Comparison of ENCODE assay signal across 2 cellular contexts in the genomic region with DNA sequence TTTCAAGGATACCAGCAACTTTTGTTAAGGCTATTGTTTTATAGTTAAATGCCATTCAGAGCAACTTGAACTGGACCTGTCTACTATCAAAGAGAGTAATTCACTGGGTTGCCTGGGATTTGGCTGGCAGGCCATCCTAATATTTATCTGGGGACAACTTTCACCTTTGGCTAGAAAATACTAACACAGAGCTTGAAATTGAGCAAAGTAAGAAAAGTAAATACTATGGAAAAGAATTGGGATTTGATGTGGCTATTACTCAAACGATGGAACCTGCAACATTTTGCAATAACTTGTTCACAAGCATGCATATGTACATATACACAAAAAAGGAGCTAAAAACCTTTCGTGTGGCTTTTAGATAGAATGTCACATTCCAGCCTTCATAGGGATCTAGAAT.
TF ChIP-seq lines count a peak whose summit lies in the region.

No MANE protein-coding gene starts in this region.

TF ChIP-seq in WTC11, 78 proteins besides CTCF, POLR2A, EP300 and RAD21 (continued from another document):
- TF ChIP-seq E2F4 (CRISPR knock-in tag; IDR thresholded peaks at IDR 0.05; ENCODE audit: borderline replicate concordance, low read depth) (no peak), MXD4 (CRISPR knock-in tag; IDR thresholded peaks at IDR 0.05; ENCODE audit: borderline replicate concordance) (no peak)

TF ChIP-seq in liver, 16 proteins besides CTCF, POLR2A, EP300 and RAD21 (continued from another document):
- TF ChIP-seq, protein P1, sequence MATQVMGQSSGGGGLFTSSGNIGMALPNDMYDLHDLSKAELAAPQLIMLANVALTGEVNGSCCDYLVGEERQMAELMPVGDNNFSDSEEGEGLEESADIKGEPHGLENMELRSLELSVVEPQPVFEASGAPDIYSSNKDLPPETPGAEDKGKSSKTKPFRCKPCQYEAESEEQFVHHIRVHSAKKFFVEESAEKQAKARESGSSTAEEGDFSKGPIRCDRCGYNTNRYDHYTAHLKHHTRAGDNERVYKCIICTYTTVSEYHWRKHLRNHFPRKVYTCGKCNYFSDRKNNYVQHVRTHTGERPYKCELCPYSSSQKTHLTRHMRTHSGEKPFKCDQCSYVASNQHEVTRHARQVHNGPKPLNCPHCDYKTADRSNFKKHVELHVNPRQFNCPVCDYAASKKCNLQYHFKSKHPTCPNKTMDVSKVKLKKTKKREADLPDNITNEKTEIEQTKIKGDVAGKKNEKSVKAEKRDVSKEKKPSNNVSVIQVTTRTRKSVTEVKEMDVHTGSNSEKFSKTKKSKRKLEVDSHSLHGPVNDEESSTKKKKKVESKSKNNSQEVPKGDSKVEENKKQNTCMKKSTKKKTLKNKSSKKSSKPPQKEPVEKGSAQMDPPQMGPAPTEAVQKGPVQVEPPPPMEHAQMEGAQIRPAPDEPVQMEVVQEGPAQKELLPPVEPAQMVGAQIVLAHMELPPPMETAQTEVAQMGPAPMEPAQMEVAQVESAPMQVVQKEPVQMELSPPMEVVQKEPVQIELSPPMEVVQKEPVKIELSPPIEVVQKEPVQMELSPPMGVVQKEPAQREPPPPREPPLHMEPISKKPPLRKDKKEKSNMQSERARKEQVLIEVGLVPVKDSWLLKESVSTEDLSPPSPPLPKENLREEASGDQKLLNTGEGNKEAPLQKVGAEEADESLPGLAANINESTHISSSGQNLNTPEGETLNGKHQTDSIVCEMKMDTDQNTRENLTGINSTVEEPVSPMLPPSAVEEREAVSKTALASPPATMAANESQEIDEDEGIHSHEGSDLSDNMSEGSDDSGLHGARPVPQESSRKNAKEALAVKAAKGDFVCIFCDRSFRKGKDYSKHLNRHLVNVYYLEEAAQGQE (IDR thresholded peaks at IDR 0.05), result peak; percentile 70
- TF ChIP-seq EGR1 (IDR thresholded peaks at IDR 0.05; ENCODE audit: low read depth in 2 of 2) (peak in 1 of 2 donors; percentile 52), YY1 (IDR thresholded peaks at IDR 0.05) (peak; percentile 85), FOXA2 (IDR thresholded peaks at IDR 0.05) (peak; percentile 92), RXRA (IDR thresholded peaks at IDR 0.05) (peak; percentile 70 to 89), HNF4G (IDR thresholded peaks at IDR 0.05) (no peak), GABPA (IDR thresholded peaks at IDR 0.05 in 1 of 2, conservative IDR thresholded peaks at IDR 0.05 in 1 of 2) (peak in 1 of 2 donors; percentile 40), HNF4A (conservative IDR thresholded peaks at IDR 0.05) (peak; percentile 77 to 87), ATF3 (IDR thresholded peaks at IDR 0.05) (peak; percentile 38), FOXA1 (IDR thresholded peaks at IDR 0.05) (peak; percentile 80), TAF1 (conservative IDR thresholded peaks at IDR 0.05) (no peak), SP1 (IDR thresholded peaks at IDR 0.05) (peak; percentile 62), NR2F2 (IDR thresholded peaks at IDR 0.05) (peak; percentile 62)
- TF ChIP-seq, protein P2, sequence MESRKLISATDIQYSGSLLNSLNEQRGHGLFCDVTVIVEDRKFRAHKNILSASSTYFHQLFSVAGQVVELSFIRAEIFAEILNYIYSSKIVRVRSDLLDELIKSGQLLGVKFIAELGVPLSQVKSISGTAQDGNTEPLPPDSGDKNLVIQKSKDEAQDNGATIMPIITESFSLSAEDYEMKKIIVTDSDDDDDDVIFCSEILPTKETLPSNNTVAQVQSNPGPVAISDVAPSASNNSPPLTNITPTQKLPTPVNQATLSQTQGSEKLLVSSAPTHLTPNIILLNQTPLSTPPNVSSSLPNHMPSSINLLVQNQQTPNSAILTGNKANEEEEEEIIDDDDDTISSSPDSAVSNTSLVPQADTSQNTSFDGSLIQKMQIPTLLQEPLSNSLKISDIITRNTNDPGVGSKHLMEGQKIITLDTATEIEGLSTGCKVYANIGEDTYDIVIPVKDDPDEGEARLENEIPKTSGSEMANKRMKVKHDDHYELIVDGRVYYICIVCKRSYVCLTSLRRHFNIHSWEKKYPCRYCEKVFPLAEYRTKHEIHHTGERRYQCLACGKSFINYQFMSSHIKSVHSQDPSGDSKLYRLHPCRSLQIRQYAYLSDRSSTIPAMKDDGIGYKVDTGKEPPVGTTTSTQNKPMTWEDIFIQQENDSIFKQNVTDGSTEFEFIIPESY (IDR thresholded peaks at IDR 0.05), result peak; percentile 81
